ENCODE assay signal across 9 cellular contexts in the genomic region with DNA sequence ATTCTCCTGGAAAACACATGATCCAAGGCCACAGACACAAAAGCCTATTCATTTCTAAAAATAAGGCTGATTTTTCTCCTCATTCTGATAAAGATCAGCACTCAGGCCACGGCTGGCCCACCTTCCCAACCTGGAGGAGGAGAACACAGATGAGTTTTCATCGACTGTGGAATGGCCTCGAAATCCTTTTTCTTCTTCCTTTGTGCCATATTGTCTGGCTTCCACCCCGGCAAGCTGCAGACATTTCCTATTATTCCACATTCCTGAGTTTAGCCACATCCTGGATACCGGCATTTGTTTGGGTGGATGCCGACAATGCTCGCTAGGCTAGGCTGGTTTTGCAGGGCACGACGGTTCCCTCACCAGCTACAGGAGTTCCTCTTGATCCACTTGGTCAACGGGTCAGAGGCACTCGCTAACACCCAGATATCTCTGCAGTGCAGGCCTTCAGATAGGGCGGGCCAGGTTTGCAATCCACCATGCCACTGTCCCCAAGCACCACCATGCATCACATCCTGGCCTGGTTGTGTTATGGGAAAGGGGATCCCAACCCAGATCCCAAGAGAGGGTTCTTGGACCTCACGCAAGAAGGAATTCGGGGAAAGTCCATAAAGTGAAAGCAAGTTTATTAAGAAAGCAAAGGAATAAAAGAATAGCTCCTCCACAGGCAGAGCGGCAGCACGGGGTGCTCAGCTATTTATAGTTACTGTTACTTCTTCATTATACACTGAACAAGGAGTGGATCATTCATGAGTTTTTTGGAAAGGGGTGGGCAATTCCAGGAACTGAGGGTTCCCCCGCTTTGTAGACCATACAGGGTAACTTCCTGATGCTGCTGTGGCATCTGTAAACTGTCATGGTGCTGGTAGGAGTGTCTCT. TPM values are rescaled to one million over a fixed set of nuclear protein-coding genes. Genes with fewer than 3 reads are reported as not detected.
DNase-seq lines count a peak whose midpoint lies in the region; ATAC-seq, FAIRE-seq and TF ChIP-seq lines count a peak whose summit lies in the region.
"Had no signal": no experiment of that assay in that cellular context is flagged by ENCODE, and none has a peak within 500 bp of the region (broad histone marks: within the 10 kb centered on the region; RNA-seq: fewer than 3 reads in every experiment).

No MANE protein-coding gene starts in this region.

- CTCF ChIA-PET in activated CD8-positive, alpha-beta T cell treated with anti-CD3 and anti-CD28 coated beads for 36 hours (lab: Charles Lee): interaction anchor here (1.0 kb wide), 1 partner anchor 16 kb away, joined by 4 read pairs; no protein-coding TSS in a partner anchor

- TF ChIP-seq CTCF in activated CD8-positive, alpha-beta T cell treated with anti-CD3 and anti-CD28 coated beads for 36 hours (IDR thresholded peaks at IDR 0.05): no peak
- no peak for TF ChIP-seq CTCF in glutamatergic neuron (IDR thresholded peaks at IDR 0.05; ENCODE audit: partially characterized antibody, unreplicated experiment)
- TF ChIP-seq CTCF in stomach (IDR thresholded peaks at IDR 0.05): no peak

- H3K9me3 ChIP-seq in stomach: no peaks in the 10 kb centered on the region
- no peaks in the 10 kb centered on the region for H3K9me3 ChIP-seq in small intestine (ENCODE audit: control insufficient read depth, low read depth)

- peak overlapping the region in 2 of 5 donors; percentile 31 to 34 for H3K27ac ChIP-seq in stomach
- H3K27ac ChIP-seq in small intestine (ENCODE audit: low read depth in 1 of 2, low read length in 1 of 2): peak overlapping the region in 1 of 2 donors; percentile 19
- H3K27ac ChIP-seq: 22Rv1 had no signal

- no peak for FAIRE-seq in small intestine (lab: Jason Lieb, UNC)

- no peak for TF ChIP-seq EP300 in stomach (IDR thresholded peaks at IDR 0.05)

- H3K27me3 ChIP-seq in stomach (no peaks in the 10 kb centered on the region), small intestine (ENCODE audit: control insufficient read depth in 2 of 2, insufficient read depth in 2 of 2, low read length in 2 of 2) (no peaks in the 10 kb centered on the region)

- 58 to 70% (median 60%) methylated on average over 17 of the region's 17 CpGs for WGBS in stomach, 5 donors
- WGBS in small intestine, 3 donors: 71 to 84% (median 79%) methylated on average over 17 of the region's 17 CpGs

- no peaks in the 10 kb centered on the region for H3K27me3 Mint-ChIP-seq in activated CD8-positive, alpha-beta T cell treated with anti-CD3 and anti-CD28 coated beads for 36 hours
- peaks cover 4% of the 10 kb centered on the region for H3K27me3 Mint-ChIP-seq in glutamatergic neuron (ENCODE audit: unreplicated experiment)

- no peak overlapping the region for H3K4me3 ChIP-seq in stomach
- no peak overlapping the region for H3K4me3 ChIP-seq in small intestine (ENCODE audit: low read depth in 1 of 2, low read length in 2 of 2)

- H3K4me1 Mint-ChIP-seq in activated CD8-positive, alpha-beta T cell treated with anti-CD3 and anti-CD28 coated beads for 36 hours (ENCODE audit: low read depth): peaks cover 32% of the 10 kb centered on the region
- H3K4me1 Mint-ChIP-seq in glutamatergic neuron (ENCODE audit: low read depth, unreplicated experiment): peaks cover 5% of the 10 kb centered on the region

- H3K27ac Mint-ChIP-seq in activated CD8-positive, alpha-beta T cell treated with anti-CD3 and anti-CD28 coated beads for 36 hours: no peak overlapping the region
- peak overlapping the region; percentile 68 for H3K27ac Mint-ChIP-seq in glutamatergic neuron (ENCODE audit: unreplicated experiment)

- no peaks in the 10 kb centered on the region for H3K36me3 Mint-ChIP-seq in activated CD8-positive, alpha-beta T cell treated with anti-CD3 and anti-CD28 coated beads for 36 hours (ENCODE audit: low read depth)
- H3K36me3 Mint-ChIP-seq in glutamatergic neuron (ENCODE audit: unreplicated experiment): no peaks in the 10 kb centered on the region

- POLR2A ChIA-PET in activated CD8-positive, alpha-beta T cell treated with anti-CD3 and anti-CD28 coated beads for 36 hours (lab: Charles Lee): no interaction called here

- intact Hi-C loops in activated CD8-positive, alpha-beta T cell treated with anti-CD3 and anti-CD28 coated beads for 36 hours (cut with micrococcal nuclease): no loop called here
- intact Hi-C loops in stomach (cut with DNase I; ENCODE audit: low total_unique reads): no loop called here

- H3K4me3 Mint-ChIP-seq in activated CD8-positive, alpha-beta T cell treated with anti-CD3 and anti-CD28 coated beads for 36 hours: no peak overlapping the region
- H3K4me3 Mint-ChIP-seq in glutamatergic neuron (ENCODE audit: unreplicated experiment): no peak overlapping the region

- H3K4me1 ChIP-seq in stomach (peaks cover 10 to 38% (median 27%) of the 10 kb centered on the region in 4 donors), small intestine (ENCODE audit: control insufficient read depth in 2 of 2, insufficient read depth in 1 of 2, low read depth in 1 of 2, low read length in 1 of 2) (peaks cover 2 to 4% of the 10 kb centered on the region in 2 donors)

- ATAC-seq in activated CD8-positive, alpha-beta T cell treated with anti-CD3 and anti-CD28 coated beads for 36 hours: peak; percentile 55
- ATAC-seq in GM21367 (IDR thresholded peaks at IDR 0.05; ENCODE audit: unreplicated experiment): no peak

- H3K36me3 ChIP-seq in stomach (no peaks in the 10 kb centered on the region), small intestine (ENCODE audit: control insufficient read depth in 2 of 2, insufficient read depth in 2 of 2, low read length in 2 of 2) (no peaks in the 10 kb centered on the region)

- H3K9me3 Mint-ChIP-seq in activated CD8-positive, alpha-beta T cell treated with anti-CD3 and anti-CD28 coated beads for 36 hours: no peaks in the 10 kb centered on the region
- H3K9me3 Mint-ChIP-seq in glutamatergic neuron (ENCODE audit: unreplicated experiment): no peaks in the 10 kb centered on the region

- TF ChIP-seq POLR2A in stomach (IDR thresholded peaks at IDR 0.05): no peak

- DNase-seq in DMS153 (lab: John Stamatoyannopoulos, UW) (peak; percentile 13), DMS153 treated with DMSO at 0.1 percent for 48 hours (lab: John Stamatoyannopoulos, UW; ENCODE audit: unreplicated experiment) (no peak), glutamatergic neuron (no peak), stomach (peak; percentile 25), NAMALWA (ENCODE audit: low spot score) (no peak), small intestine (no peak)
- peak; percentile 60 for DNase-seq in activated CD8-positive, alpha-beta T cell treated with anti-CD3 and anti-CD28 coated beads for 36 hours

RNA-seq across cellular contexts. Expression of a gene that starts 4.2 kb away (rescaled TPM):
- total RNA-seq in activated CD8-positive, alpha-beta T cell treated with anti-CD3 and anti-CD28 coated beads for 36 hours: 10 to 100 TPM; 17.9 to 18.4 TPM
- total RNA-seq in glutamatergic neuron (ENCODE audit: unreplicated experiment): 13.1 TPM
- 100 to 1,000 TPM in 1 of 5 donors, 10 to 100 TPM in 4; 35.3 to 134 (median 56.9) TPM for total RNA-seq in stomach
- polyA plus RNA-seq in stomach: 10 to 100 TPM; 41.7 to 59.1 (median 55.5) TPM
- polyA plus RNA-seq in small intestine: 100 to 1,000 TPM; 180 to 277 (median 185) TPM

RNA-seq across cellular contexts. Expression of a gene that starts 8.0 kb away (rescaled TPM):
- total RNA-seq in activated CD8-positive, alpha-beta T cell treated with anti-CD3 and anti-CD28 coated beads for 36 hours: not detected
- not detected for total RNA-seq in glutamatergic neuron (ENCODE audit: unreplicated experiment)
- total RNA-seq in stomach: under 1 TPM in 1 of 5 donors, not detected in 4; 0.55 TPM
- under 1 TPM in 2 of 3 donors, not detected in 1; 0.03 to 0.12 TPM for polyA plus RNA-seq in stomach
- polyA plus RNA-seq in small intestine: under 1 TPM in 1 of 3 donors, not detected in 2; 0.01 TPM

RNA-seq across cellular contexts. Expression of a gene that starts 20.9 kb away (rescaled TPM):
- 10 to 100 TPM; 67.4 to 68.8 TPM for total RNA-seq in activated CD8-positive, alpha-beta T cell treated with anti-CD3 and anti-CD28 coated beads for 36 hours
- total RNA-seq in glutamatergic neuron (ENCODE audit: unreplicated experiment): 53.5 TPM
- 100 to 1,000 TPM in 1 of 5 donors, 10 to 100 TPM in 4; 20.4 to 101 (median 27.4) TPM for total RNA-seq in stomach
- polyA plus RNA-seq in stomach: 10 to 100 TPM; 56.4 to 78.5 (median 71.5) TPM
- polyA plus RNA-seq in small intestine: 10 to 100 TPM; 49.6 to 73.8 (median 65.8) TPM

RNA-seq across cellular contexts. Expression of a gene that starts 30.2 kb away (rescaled TPM):
- total RNA-seq in activated CD8-positive, alpha-beta T cell treated with anti-CD3 and anti-CD28 coated beads for 36 hours: 100 to 1,000 TPM; 106 to 120 TPM
- total RNA-seq in glutamatergic neuron (ENCODE audit: unreplicated experiment) (112 TPM), stomach (10 to 100 TPM; 20.9 to 59.5 (median 41.1) TPM)
- polyA plus RNA-seq in stomach (10 to 100 TPM; 34.7 to 47.5 (median 41.4) TPM), small intestine (10 to 100 TPM; 29.5 to 45.2 (median 44.4) TPM)

RNA-seq across cellular contexts. Expression of a gene that starts 31.4 kb away (rescaled TPM):
- total RNA-seq in activated CD8-positive, alpha-beta T cell treated with anti-CD3 and anti-CD28 coated beads for 36 hours: 100 to 1,000 TPM; 140 to 145 TPM
- 65.5 TPM for total RNA-seq in glutamatergic neuron (ENCODE audit: unreplicated experiment)
- total RNA-seq in stomach: 100 to 1,000 TPM in 1 of 5 donors, 10 to 100 TPM in 4; 35.7 to 322 (median 72.7) TPM
- 10 to 100 TPM; 20.0 to 65.8 (median 31.3) TPM for polyA plus RNA-seq in stomach
- polyA plus RNA-seq in small intestine: 100 to 1,000 TPM in 2 of 3 donors, 10 to 100 TPM in 1; 74.3 to 120 (median 114) TPM

Comparison
In these comparisons a context has a peak if more than half of its experiments do, and no peak if none do; other contexts are left out.
1. DNase-seq: peak in DMS153 (single experiment), activated CD8-positive, alpha-beta T cell treated with anti-CD3 and anti-CD28 coated beads for 36 hours (single experiment) and stomach (single experiment); none in DMS153 treated with DMSO at 0.1 percent for 48 hours (single experiment), glutamatergic neuron (single experiment), NAMALWA (single experiment) and small intestine (single experiment).